8 cellular contexts compared by ENCODE assay signal in genomic region chr2:181457741-181458425, GRCh38. TPM values are rescaled to one million over a fixed set of nuclear protein-coding genes. Genes with fewer than 3 reads are reported as not detected.
A peak's percentile ranks its signal among the peaks of the same experiment; 100 is the strongest.
DNase-seq lines count a peak whose midpoint lies in the region; ATAC-seq and TF ChIP-seq lines count a peak whose summit lies in the region.

No MANE protein-coding gene starts in this region.

- intact Hi-C loops in CD14-positive monocyte (cut with micrococcal nuclease): loop anchor here (5.0 to 10.0 kb wide), 5 partner anchors 41 to 381 kb away; no protein-coding TSS in a partner anchor
- intact Hi-C loops in dorsolateral prefrontal cortex (cut with DNase I): loop anchor here (10.0 kb wide), 1 partner anchor 353 kb away; no protein-coding TSS in a partner anchor

- ATAC-seq in GM21423 (IDR thresholded peaks at IDR 0.05; ENCODE audit: unreplicated experiment): peak; percentile 19

- peak overlapping the region; percentile 96 to 99 for H3K4me3 Mint-ChIP-seq in CD14-positive monocyte

- peaks cover 0 to 6% (median 3%) of the 10 kb centered on the region in 7 donors for H3K9me3 Mint-ChIP-seq in CD14-positive monocyte

- H3K36me3 ChIP-seq in mesodermal cell (ENCODE audit: control insufficient read depth, insufficient read depth, low read length): no peaks in the 10 kb centered on the region

- peak overlapping the region; percentile 85 to 96 (median 91) for H3K27ac Mint-ChIP-seq in CD14-positive monocyte

- H3K9me3 ChIP-seq in mesodermal cell (ENCODE audit: control insufficient read depth, low read length): no peaks in the 10 kb centered on the region

- H3K4me1 ChIP-seq in mesodermal cell (ENCODE audit: control insufficient read depth, insufficient read depth, low read length, poor library complexity, severe bottlenecking): no peaks in the 10 kb centered on the region

- peaks cover 0 to 10% of the 10 kb centered on the region in 2 donors for H3K36me3 Mint-ChIP-seq in CD14-positive monocyte

- H3K27me3 ChIP-seq in dorsolateral prefrontal cortex: peaks cover 0 to 54% (median 21%) of the 10 kb centered on the region in 45 donors

- in situ Hi-C loops in KBM-7 (cut with MboI; ENCODE audit: low pct_unique_long_range_greater_than_20kb, low sequenced_read_pairs): no loop called here

- TF ChIP-seq CTCF in CD14-positive monocyte (IDR thresholded peaks at IDR 0.05) (no peak), dorsolateral prefrontal cortex (IDR thresholded peaks at IDR 0.05 in 54 of 56, conservative IDR thresholded peaks at IDR 0.05 in 2 of 56; ENCODE audit: low read depth in 1 of 56, partially characterized antibody in 56 of 56) (no peak)

- H3K4me3 ChIP-seq in dorsolateral prefrontal cortex (peak overlapping the region; percentile 35 to 75 (median 56)), mesodermal cell (ENCODE audit: extremely low read depth, insufficient read depth, low read length, poor library complexity, severe bottlenecking) (peak overlapping the region; percentile 57)

- H3K27ac ChIP-seq in dorsolateral prefrontal cortex: peak overlapping the region in 2 of 59 donors; percentile 6 to 13
- H3K27ac ChIP-seq in mesodermal cell (ENCODE audit: low read depth, low read length, severe bottlenecking): no peak overlapping the region

- DNase-seq in CD14-positive monocyte (ENCODE audit: low spot score): peak; percentile 52
- DNase-seq in KBM-7: peak; percentile 75
- DNase-seq in activated CD4-positive, alpha-beta T cell treated with anti-CD3 and anti-CD28 coated beads for 1 hour: peak; percentile 21
- peak in 7 of 10 donors; percentile 4 to 40 (median 29) for DNase-seq in dorsolateral prefrontal cortex
- peak; percentile 42 to 63 for DNase-seq in stimulated activated CD8-positive, alpha-beta memory T cell treated with anti-CD3 and anti-CD28 coated beads, Interleukin-7, amount 100 ng/mL, for 4 hours (ENCODE audit: low read depth in 2 of 2)
- DNase-seq in LoVo (ENCODE audit: low spot score): no peak

- no peaks in the 10 kb centered on the region for H3K27me3 Mint-ChIP-seq in CD14-positive monocyte (ENCODE audit: low read depth in 3 of 3)

- H3K4me1 Mint-ChIP-seq in CD14-positive monocyte: peaks cover 60% of the 10 kb centered on the region

- whole genome bisulfite sequencing in mesodermal cell (ENCODE audit: insufficient coverage in 2 of 2), 2 experiments: 5 to 10% methylated on average over 21 to 42 of the region's 45 CpGs

RNA-seq across cellular contexts. Expression of gene ITGA4, which starts 0.7 kb away (rescaled TPM):
- polyA plus RNA-seq in CD14-positive monocyte: 10 to 100 TPM; 66.1 to 97.3 TPM
- total RNA-seq in dorsolateral prefrontal cortex: 10 to 100 TPM in 1 of 120 experiments, 1 to 10 TPM in 116, under 1 TPM in 3; 0.50 to 11.7 (median 2.7) TPM
- 19.0 TPM for polyA plus RNA-seq in mesodermal cell (2013, experiment 1 of 2)
- polyA plus RNA-seq in mesodermal cell (2013, experiment 2 of 2): 16.0 TPM
